11 cellular contexts compared by ENCODE assay signal in the genomic region with DNA sequence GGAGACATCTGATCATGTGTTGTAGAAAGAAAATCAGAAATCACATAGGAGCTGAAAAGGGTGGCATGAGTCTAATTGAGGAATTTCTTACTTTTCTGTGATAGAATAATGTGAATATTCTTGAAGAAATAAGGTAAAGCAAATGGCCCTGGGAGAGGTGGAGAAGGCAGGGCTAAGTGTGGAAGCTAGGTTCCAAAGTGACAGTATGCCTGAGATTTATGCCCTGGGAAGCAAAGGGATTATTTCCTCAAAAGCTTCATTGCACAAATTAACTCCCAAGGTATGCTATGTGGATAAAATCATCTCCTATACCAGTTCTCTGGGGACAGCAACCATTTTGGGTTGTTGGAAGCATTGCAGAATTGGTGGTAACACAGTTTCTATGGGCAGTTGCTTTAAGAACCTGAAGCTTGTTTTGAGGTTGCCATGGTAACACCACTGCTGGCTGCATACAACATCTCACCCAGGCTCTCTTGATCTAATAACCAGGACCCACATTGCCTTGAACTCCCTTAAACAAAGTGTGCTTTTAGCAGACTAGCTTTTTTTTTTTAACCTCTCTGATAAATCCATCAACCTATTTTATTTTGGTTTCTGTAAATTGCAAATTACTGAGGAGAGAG. TPM values are rescaled to one million over a fixed set of nuclear protein-coding genes. Genes with fewer than 3 reads are reported as not detected.
DNase-seq lines count a peak whose midpoint lies in the region; ATAC-seq and TF ChIP-seq lines count a peak whose summit lies in the region.
"Had no signal": no experiment of that assay in that cellular context is flagged by ENCODE, and none has a peak within 500 bp of the region (broad histone marks: within the 10 kb centered on the region; RNA-seq: fewer than 3 reads in every experiment).

No MANE protein-coding gene starts in this region.

- no peak overlapping the region for H3K9ac ChIP-seq in neural progenitor cell

- no peak overlapping the region for H3K4me2 ChIP-seq in neural progenitor cell

- H3K79me2 ChIP-seq in neural progenitor cell (ENCODE audit: low read depth): no peaks in the 10 kb centered on the region

- DNase-seq in HCEC 1CT (peak; percentile 15), RPMI8226 (peak; percentile 28), fibroblast of gingiva (ENCODE audit: low read depth) (peak; percentile 68), neural progenitor cell (ENCODE audit: low spot score) (peak; percentile 66), aorta (no peak)
- DNase-seq in activated T-cell treated with anti-CD3 and anti-CD28 coated beads, Interleukin-2, amount 50 U/mL, for 72 hours: no peak
- DNase-seq: activated CD4-positive, alpha-beta T cell treated with anti-CD3 and anti-CD28 coated beads for 4 hours; activated effector memory CD4-positive, alpha-beta T cell treated with anti-CD3 and anti-CD28 coated beads, Interleukin-2, amount 50 U/mL, for 16 hours; NCI-H2029 treated with DMSO at 0.1 percent for 48 hours; stimulated activated CD4-positive, alpha-beta T cell treated with anti-CD3 and anti-CD28 coated beads, Interleukin-4, amount 100 ng/mL, for 24 hours had no signal

- H3K36me3 Mint-ChIP-seq in neural progenitor cell: no peaks in the 10 kb centered on the region
- H3K36me3 Mint-ChIP-seq in activated T-cell treated with anti-CD3 and anti-CD28 coated beads, Interleukin-2, amount 50 U/mL, for 72 hours (ENCODE audit: insufficient read depth in 2 of 2): no peaks in the 10 kb centered on the region

- H3K4me3 Mint-ChIP-seq in neural progenitor cell: no peak overlapping the region
- H3K4me3 Mint-ChIP-seq in activated T-cell treated with anti-CD3 and anti-CD28 coated beads, Interleukin-2, amount 50 U/mL, for 72 hours: no peak overlapping the region

- H2AFZ ChIP-seq in neural progenitor cell (replicated peaks): no peak overlapping the region

- no peaks in the 10 kb centered on the region for H4K20me1 ChIP-seq in neural progenitor cell (ENCODE audit: low read depth)

- H3K27ac Mint-ChIP-seq in neural progenitor cell: peak overlapping the region; percentile 95
- H3K27ac Mint-ChIP-seq in activated T-cell treated with anti-CD3 and anti-CD28 coated beads, Interleukin-2, amount 50 U/mL, for 72 hours: no peak overlapping the region

- no peaks in the 10 kb centered on the region for H3F3A ChIP-seq in neural progenitor cell (ENCODE audit: low read depth)

- H3K36me3 ChIP-seq in neural progenitor cell (no peaks in the 10 kb centered on the region), aorta (ENCODE audit: control insufficient read depth in 1 of 2, insufficient read depth in 2 of 2, low read length in 1 of 2) (no peaks in the 10 kb centered on the region)

- H3K27me3 ChIP-seq in neural progenitor cell: no peaks in the 10 kb centered on the region
- no peaks in the 10 kb centered on the region for H3K27me3 ChIP-seq in aorta (ENCODE audit: control insufficient read depth in 1 of 2, insufficient read depth in 2 of 2, low read length in 1 of 2)

- H3K4me3 ChIP-seq in neural progenitor cell: no peak overlapping the region
- H3K4me3 ChIP-seq in aorta (ENCODE audit: low read length in 2 of 2): no peak overlapping the region

- ATAC-seq in aorta (ENCODE audit: low FRiP score) (no peak), GM19452 (IDR thresholded peaks at IDR 0.05; ENCODE audit: unreplicated experiment) (no peak)
- ATAC-seq in activated T-cell treated with anti-CD3 and anti-CD28 coated beads, Interleukin-2, amount 50 U/mL, for 72 hours (replicated peaks in 1 of 2): no peak

- TF ChIP-seq CTCF in neural progenitor cell (IDR thresholded peaks at IDR 0.05): no peak

- intact Hi-C loops in aorta (cut with DNase I): no loop called here

- peaks cover 10% of the 10 kb centered on the region for H3K9me3 Mint-ChIP-seq in neural progenitor cell
- H3K9me3 Mint-ChIP-seq in activated T-cell treated with anti-CD3 and anti-CD28 coated beads, Interleukin-2, amount 50 U/mL, for 72 hours: no peaks in the 10 kb centered on the region

- peaks cover 17% of the 10 kb centered on the region for H3K4me1 Mint-ChIP-seq in neural progenitor cell
- no peaks in the 10 kb centered on the region for H3K4me1 Mint-ChIP-seq in activated T-cell treated with anti-CD3 and anti-CD28 coated beads, Interleukin-2, amount 50 U/mL, for 72 hours (ENCODE audit: low read depth)

- H3K4me1 ChIP-seq in neural progenitor cell (no peaks in the 10 kb centered on the region), aorta (ENCODE audit: control insufficient read depth in 1 of 2, insufficient read depth in 2 of 2, low read length in 2 of 2) (peaks cover 2% of the 10 kb centered on the region in 2 donors)

- H3K27ac ChIP-seq in neural progenitor cell (no peak overlapping the region), aorta (ENCODE audit: low read depth in 1 of 2, low read length in 2 of 2) (no peak overlapping the region)

- no peaks in the 10 kb centered on the region for H3K27me3 Mint-ChIP-seq in neural progenitor cell (ENCODE audit: insufficient read depth, low read depth)
- peaks cover 16% of the 10 kb centered on the region for H3K27me3 Mint-ChIP-seq in activated T-cell treated with anti-CD3 and anti-CD28 coated beads, Interleukin-2, amount 50 U/mL, for 72 hours (ENCODE audit: low read depth)

- no peaks in the 10 kb centered on the region for H3K9me3 ChIP-seq in neural progenitor cell (ENCODE audit: low read depth)
- no peaks in the 10 kb centered on the region for H3K9me3 ChIP-seq in aorta (ENCODE audit: control insufficient read depth, low read length)

RNA-seq across cellular contexts. Expression of gene MAOA, which starts 21.0 kb away (rescaled TPM):
- total RNA-seq in neural progenitor cell (ENCODE audit: low replicate concordance): 4.4 and 12.7 TPM in 2 replicates
- total RNA-seq in aorta: 10 to 100 TPM; 29.6 to 68.2 TPM
- 100 to 1,000 TPM in 1 of 2 donors, 10 to 100 TPM in 1; 96.8 to 108 TPM for polyA plus RNA-seq in aorta
- 10 to 100 TPM in 1 of 2 donors, 1 to 10 TPM in 1; 6.3 to 13.2 TPM for total RNA-seq in activated T-cell treated with anti-CD3 and anti-CD28 coated beads, Interleukin-2, amount 50 U/mL, for 72 hours

Comparison
In these comparisons a context has a peak if more than half of its experiments do, and no peak if none do; other contexts are left out.
1. DNase-seq: peak in HCEC 1CT (single experiment), RPMI8226 (single experiment), fibroblast of gingiva (single experiment) and neural progenitor cell (single experiment); none in aorta (0 of 2) and activated T-cell treated with anti-CD3 and anti-CD28 coated beads, Interleukin-2, amount 50 U/mL, for 72 hours (0 of 2).